2 cellular contexts compared by ENCODE assay signal in genomic region chr18:5862127-5862526, GRCh38. TPM values are rescaled to one million over a fixed set of nuclear protein-coding genes. Genes with fewer than 3 reads are reported as not detected.
"Had no signal": no experiment of that assay in that cellular context is flagged by ENCODE, and none has a peak within 500 bp of the region (broad histone marks: within the 10 kb centered on the region; RNA-seq: fewer than 3 reads in every experiment).

No MANE protein-coding gene starts in this region.

RNA-seq across cellular contexts. Expression of gene TMEM200C, which starts 33.2 kb away (rescaled TPM):
- total RNA-seq: subcutaneous adipose tissue, thoracic aorta had no signal
